In the genomic region with DNA sequence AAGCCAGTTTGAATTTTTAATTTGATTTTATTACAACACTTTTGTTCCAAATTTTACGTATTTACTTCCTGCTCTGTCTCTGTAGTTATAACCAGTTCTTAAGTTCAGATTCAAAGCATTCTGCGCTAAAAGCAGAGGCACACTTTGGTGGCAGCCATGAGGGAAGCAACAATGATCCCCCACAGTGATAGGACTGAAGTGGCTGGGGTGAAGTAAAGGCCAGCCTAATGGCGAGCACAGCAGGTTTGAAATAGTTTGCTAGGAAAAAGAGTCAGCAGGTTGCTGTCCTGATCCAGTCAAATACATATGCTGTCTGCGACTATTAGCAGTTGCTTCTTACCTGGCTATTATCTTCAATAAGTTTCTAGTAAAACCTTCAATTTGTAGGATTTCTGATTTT, we compare ENCODE assay signal across 28 cellular contexts.
"Had no signal": no experiment of that assay in that cellular context is flagged by ENCODE, and none has a peak within 500 bp of the region (broad histone marks: within the 10 kb centered on the region; RNA-seq: fewer than 3 reads in every experiment).

No MANE protein-coding gene starts in this region.

- H3K9me3 Mint-ChIP-seq: activated CD4-positive, alpha-beta memory T cell treated with anti-CD3 and anti-CD28 coated beads, Interleukin-2, amount 10 ng/mL, durations not matched to agents 7 days and 5 days; activated CD4-positive, alpha-beta T cell treated with anti-CD3 and anti-CD28 coated beads, Interleukin-2, amount 10 ng/mL, durations not matched to agents 7 days and 5 days; activated T-cell treated with anti-CD3 and anti-CD28 coated beads, Interleukin-2, amount 50 U/mL, for 24 hours; effector memory CD8-positive, alpha-beta T cell; naive thymus-derived CD8-positive, alpha-beta T cell; neural crest cell; stimulated activated naive B cell treated with anti-CD40 and anti-IgM and Interleukin-4, amounts not matched to agents 10 μg/mL and 1 μg/mL and 100 μg/mL, for 72 hours had no signal

- H3K9me3 ChIP-seq: gastroesophageal sphincter, right atrium auricular region, stomach, thyroid gland, upper lobe of left lung, vagina had no signal

- H3K4me2 ChIP-seq: smooth muscle cell had no signal

- H3K4me3 Mint-ChIP-seq: activated CD4-positive, alpha-beta memory T cell treated with anti-CD3 and anti-CD28 coated beads, Interleukin-2, amount 10 ng/mL, durations not matched to agents 7 days and 5 days; activated CD4-positive, alpha-beta T cell treated with anti-CD3 and anti-CD28 coated beads, Interleukin-2, amount 10 ng/mL, durations not matched to agents 7 days and 5 days; activated T-cell treated with anti-CD3 and anti-CD28 coated beads, Interleukin-2, amount 50 U/mL, for 24 hours; effector memory CD8-positive, alpha-beta T cell; naive thymus-derived CD8-positive, alpha-beta T cell; neural crest cell; stimulated activated naive B cell treated with anti-CD40 and anti-IgM and Interleukin-4, amounts not matched to agents 10 μg/mL and 1 μg/mL and 100 μg/mL, for 72 hours had no signal

- H3K36me3 Mint-ChIP-seq: stimulated activated naive B cell treated with anti-CD40 and anti-IgM and Interleukin-4, amounts not matched to agents 10 μg/mL and 1 μg/mL and 100 μg/mL, for 72 hours had no signal

- H3K4me3 ChIP-seq: gastroesophageal sphincter, right atrium auricular region, smooth muscle cell, stomach, thyroid gland, upper lobe of left lung, vagina had no signal

- H3K27me3 ChIP-seq: brain microvascular endothelial cell, gastroesophageal sphincter, right atrium auricular region, stomach, thyroid gland, upper lobe of left lung, vagina had no signal

- ATAC-seq: effector memory CD8-positive, alpha-beta T cell; gastroesophageal sphincter; left colon; naive thymus-derived CD8-positive, alpha-beta T cell; stimulated activated naive B cell treated with anti-CD40 and anti-IgM and Interleukin-4, amounts not matched to agents 10 μg/mL and 1 μg/mL and 100 μg/mL, for 72 hours had no signal

- H3K27ac ChIP-seq: brain microvascular endothelial cell, gastroesophageal sphincter, right atrium auricular region, stomach, thyroid gland, upper lobe of left lung, vagina had no signal

- H3K27me3 Mint-ChIP-seq: activated CD4-positive, alpha-beta memory T cell treated with anti-CD3 and anti-CD28 coated beads, Interleukin-2, amount 10 ng/mL, durations not matched to agents 7 days and 5 days; activated CD4-positive, alpha-beta T cell treated with anti-CD3 and anti-CD28 coated beads, Interleukin-2, amount 10 ng/mL, durations not matched to agents 7 days and 5 days; activated T-cell treated with anti-CD3 and anti-CD28 coated beads, Interleukin-2, amount 50 U/mL, for 24 hours; effector memory CD8-positive, alpha-beta T cell; naive thymus-derived CD8-positive, alpha-beta T cell; stimulated activated naive B cell treated with anti-CD40 and anti-IgM and Interleukin-4, amounts not matched to agents 10 μg/mL and 1 μg/mL and 100 μg/mL, for 72 hours had no signal

- H3K27ac Mint-ChIP-seq: activated CD4-positive, alpha-beta memory T cell treated with anti-CD3 and anti-CD28 coated beads, Interleukin-2, amount 10 ng/mL, durations not matched to agents 7 days and 5 days; activated CD4-positive, alpha-beta T cell treated with anti-CD3 and anti-CD28 coated beads, Interleukin-2, amount 10 ng/mL, durations not matched to agents 7 days and 5 days; activated T-cell treated with anti-CD3 and anti-CD28 coated beads, Interleukin-2, amount 50 U/mL, for 24 hours; effector memory CD8-positive, alpha-beta T cell; naive thymus-derived CD8-positive, alpha-beta T cell; stimulated activated naive B cell treated with anti-CD40 and anti-IgM and Interleukin-4, amounts not matched to agents 10 μg/mL and 1 μg/mL and 100 μg/mL, for 72 hours had no signal

- DNase-seq: activated CD4-positive, alpha-beta memory T cell treated with anti-CD3 and anti-CD28 coated beads, Interleukin-2, amount 10 ng/mL, durations not matched to agents 7 days and 5 days; activated CD4-positive, alpha-beta T cell treated with anti-CD3 and anti-CD28 coated beads for 1 hour; activated CD4-positive, alpha-beta T cell treated with anti-CD3 and anti-CD28 coated beads, Interleukin-2, amount 10 ng/mL, durations not matched to agents 7 days and 5 days; activated CD8-positive, alpha-beta memory T cell treated with anti-CD3 and anti-CD28 coated beads, Interleukin-2, amount 50 U/mL, for 48 hours; activated gamma-delta T cell treated with Interleukin-2 at 50 U/mL for 16 hours; activated naive CD4-positive, alpha-beta T cell treated with anti-CD3 and anti-CD28 coated beads, Interleukin-2, amount 50 U/mL, for 16 hours; activated T-cell treated with anti-CD3 and anti-CD28 coated beads, Interleukin-2, amount 50 U/mL, for 24 hours; amniotic stem cell; brain microvascular endothelial cell; caudate nucleus; cortex of kidney; effector memory CD8-positive, alpha-beta T cell; head of caudate nucleus; hippocampal formation; left colon; naive thymus-derived CD8-positive, alpha-beta T cell; stimulated activated CD4-positive, alpha-beta T cell treated with anti-CD3 and anti-CD28 coated beads, Interleukin-15, amount 100 ng/mL, for 24 hours; stimulated activated CD4-positive, alpha-beta T cell treated with anti-CD3 and anti-CD28 coated beads, Interleukin-2, amount 100 ng/mL, for 24 hours; stimulated activated naive B cell treated with anti-CD40 and anti-IgM and Interleukin-4, amounts not matched to agents 10 μg/mL and 1 μg/mL and 100 μg/mL, for 72 hours; stomach; T-helper 2 cell; thyroid gland; upper lobe of left lung had no signal

- H3K36me3 ChIP-seq: brain microvascular endothelial cell, gastroesophageal sphincter, right atrium auricular region, stomach, thyroid gland, upper lobe of left lung, vagina had no signal

- H3K4me1 ChIP-seq: gastroesophageal sphincter, right atrium auricular region, stomach, thyroid gland, upper lobe of left lung, vagina had no signal
